ENCODE assay signal across 1 cellular context in genomic region chr12:25877446-25877845, GRCh38.
TF ChIP-seq lines count a peak whose summit lies in the region.

No MANE protein-coding gene starts in this region.

TF ChIP-seq in IMR-90, 13 proteins besides CTCF, POLR2A, EP300 and RAD21:
- TF ChIP-seq NFE2L2 (IDR thresholded peaks at IDR 0.05; ENCODE audit: low read depth, low read length): no peak
- no peak for TF ChIP-seq RFX5 (IDR thresholded peaks at IDR 0.05; ENCODE audit: low read depth, low read length)
- peak; percentile 16; the same call in 1 of the 2 replicates for TF ChIP-seq MAFK (IDR thresholded peaks at IDR 0.05; ENCODE audit: low read depth, low read length)
TF ChIP-seq in IMR-90: peak in this region for 1.
